Comparison of ENCODE assay signal across 10 cellular contexts in the genomic region with DNA sequence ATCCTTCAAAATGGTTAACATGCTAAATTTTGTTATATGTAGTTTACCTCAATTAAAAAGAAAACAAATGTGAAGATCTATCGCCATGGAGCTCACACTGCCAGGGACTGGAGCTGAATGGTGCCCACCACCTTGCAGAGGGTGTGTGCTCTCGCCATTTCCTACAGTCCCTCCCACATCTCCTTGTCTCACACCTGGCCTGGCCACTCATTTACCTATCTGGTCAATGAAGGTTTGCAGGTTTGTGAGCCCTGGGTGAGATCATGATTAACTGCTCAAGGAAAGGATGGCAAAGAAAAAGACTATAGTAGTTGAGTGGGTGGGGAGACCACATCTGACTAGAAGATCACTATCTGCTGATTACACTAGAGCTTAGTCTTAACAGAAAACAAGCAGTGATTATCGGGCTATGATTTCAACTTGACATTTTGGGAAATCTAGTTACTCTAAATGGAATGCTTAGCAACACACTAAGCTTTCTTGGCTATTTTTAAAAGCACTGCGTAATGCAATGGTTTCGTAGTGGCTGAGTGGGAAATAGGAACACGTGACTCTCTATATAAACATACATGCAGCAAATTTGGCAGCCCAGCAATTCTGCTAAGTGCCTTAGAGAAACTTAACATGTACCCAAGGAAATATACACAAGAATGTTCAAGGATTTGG. TPM values are rescaled to one million over a fixed set of nuclear protein-coding genes. Genes with fewer than 3 reads are reported as not detected.
A peak's percentile ranks its signal among the peaks of the same experiment; 100 is the strongest.
DNase-seq lines count a peak whose midpoint lies in the region; ATAC-seq and TF ChIP-seq lines count a peak whose summit lies in the region.
"Had no signal": no experiment of that assay in that cellular context is flagged by ENCODE, and none has a peak within 500 bp of the region (broad histone marks: within the 10 kb centered on the region; RNA-seq: fewer than 3 reads in every experiment).

No MANE protein-coding gene starts in this region.

- H3K4me3 ChIP-seq in esophagus muscularis mucosa: no peak overlapping the region
- H3K4me3 ChIP-seq in mucosa of descending colon: no peak overlapping the region
- no peak overlapping the region for H3K4me3 ChIP-seq in aorta (ENCODE audit: low read length in 2 of 2)

- no peaks in the 10 kb centered on the region for H3K27me3 Mint-ChIP-seq in stimulated activated naive CD8-positive, alpha-beta T cell treated with anti-CD3 and anti-CD28 coated beads, Interleukin-15, Interleukin-2, amounts not matched to agents 100 ng/mL and 50 ng/mL, for 24 hours

- peak overlapping the region; percentile 74 to 82 (median 76) for H3K27ac ChIP-seq in esophagus muscularis mucosa (replicated peaks in 1 of 4)
- peak overlapping the region; percentile 84 to 99 for H3K27ac ChIP-seq in aorta (ENCODE audit: low read depth in 1 of 2, low read length in 2 of 2)
- H3K27ac ChIP-seq: C4-2B had no signal

- H3K4me1 Mint-ChIP-seq in stimulated activated naive CD8-positive, alpha-beta T cell treated with anti-CD3 and anti-CD28 coated beads, Interleukin-15, Interleukin-2, amounts not matched to agents 100 ng/mL and 50 ng/mL, for 24 hours (ENCODE audit: low read depth): no peaks in the 10 kb centered on the region

- no peaks in the 10 kb centered on the region for H3K27me3 ChIP-seq in esophagus muscularis mucosa
- H3K27me3 ChIP-seq in aorta (ENCODE audit: control insufficient read depth in 1 of 2, insufficient read depth in 2 of 2, low read length in 1 of 2): no peaks in the 10 kb centered on the region

- ATAC-seq in stimulated activated naive CD8-positive, alpha-beta T cell treated with anti-CD3 and anti-CD28 coated beads, Interleukin-15, Interleukin-2, amounts not matched to agents 100 U/mL and 50 U/mL, for 24 hours: no peak
- peak; percentile 39 for ATAC-seq in mucosa of descending colon
- ATAC-seq in aorta (ENCODE audit: low FRiP score): peak; percentile 86
- no peak for ATAC-seq in HG03280 (IDR thresholded peaks at IDR 0.05; ENCODE audit: unreplicated experiment)

- TF ChIP-seq CTCF in esophagus muscularis mucosa (IDR thresholded peaks at IDR 0.05) (no peak), mucosa of descending colon (IDR thresholded peaks at IDR 0.05) (no peak), GM10248 (IDR thresholded peaks at IDR 0.05; ENCODE audit: control extremely low read depth, extremely low read depth, low read depth, missing control alignments) (no peak)

- CTCF ChIA-PET in GM10248 (lab: Yijun Ruan, JAX): interaction anchor here (1.3 to 3.5 kb wide), 5 partner anchors 9 to 17 kb away, joined by 3 to 18 read pairs (median 6); no protein-coding TSS in a partner anchor

- intact Hi-C loops in esophagus muscularis mucosa (cut with DNase I): loop anchor here (10.0 kb wide), 3 partner anchors 322 to 802 kb away; a partner anchor contains a TSS
- intact Hi-C loops in mucosa of descending colon (cut with DNase I, micrococcal nuclease): no loop called here
- intact Hi-C loops in aorta (cut with DNase I): loop anchor here (5.0 to 10.0 kb wide), 4 partner anchors 194 to 802 kb away; a partner anchor contains a TSS

- peaks cover 86% of the 10 kb centered on the region for H3K36me3 Mint-ChIP-seq in stimulated activated naive CD8-positive, alpha-beta T cell treated with anti-CD3 and anti-CD28 coated beads, Interleukin-15, Interleukin-2, amounts not matched to agents 100 ng/mL and 50 ng/mL, for 24 hours (ENCODE audit: low read depth)

- H3K27ac Mint-ChIP-seq in stimulated activated naive CD8-positive, alpha-beta T cell treated with anti-CD3 and anti-CD28 coated beads, Interleukin-15, Interleukin-2, amounts not matched to agents 100 ng/mL and 50 ng/mL, for 24 hours: peak overlapping the region; percentile 28

- POLR2A ChIA-PET in GM10248 (lab: Yijun Ruan, JAX): no interaction called here

- H3K4me3 Mint-ChIP-seq in stimulated activated naive CD8-positive, alpha-beta T cell treated with anti-CD3 and anti-CD28 coated beads, Interleukin-15, Interleukin-2, amounts not matched to agents 100 ng/mL and 50 ng/mL, for 24 hours: no peak overlapping the region

- peak; percentile 66 for TF ChIP-seq EP300 in esophagus muscularis mucosa (IDR thresholded peaks at IDR 0.05)

- peaks cover 0 to 16% (median 8%) of the 10 kb centered on the region in 4 donors for H3K36me3 ChIP-seq in esophagus muscularis mucosa
- peaks cover under 1% of the 10 kb centered on the region for H3K36me3 ChIP-seq in mucosa of descending colon (ENCODE audit: low read depth)
- H3K36me3 ChIP-seq in aorta (ENCODE audit: control insufficient read depth in 1 of 2, insufficient read depth in 2 of 2, low read length in 1 of 2): no peaks in the 10 kb centered on the region

- TF ChIP-seq POLR2A in esophagus muscularis mucosa (IDR thresholded peaks at IDR 0.05; ENCODE audit: low read depth): no peak

- no peak for DNase-seq in stimulated activated naive CD8-positive, alpha-beta T cell treated with anti-CD3 and anti-CD28 coated beads, Interleukin-15, Interleukin-2, amounts not matched to agents 100 U/mL and 50 U/mL, for 24 hours
- no peak for DNase-seq in esophagus muscularis mucosa (ENCODE audit: extremely low spot score)
- peak in 1 of 3 donors; percentile 47 for DNase-seq in mucosa of descending colon
- peak in 1 of 2 donors; percentile 64 for DNase-seq in aorta
- no peak for DNase-seq in germinal center (ENCODE audit: low spot score)
- DNase-seq in GM10248 (ENCODE audit: extremely low spot score): no peak
- DNase-seq: NCI-H1417 treated with DMSO at 0.1 percent for 48 hours had no signal

- 46% methylated on average over 6 of the region's 6 CpGs for WGBS in esophagus muscularis mucosa
- 3 to 12% methylated on average over 6 of the region's 6 CpGs for WGBS in aorta, 2 donors

- H3K9me3 ChIP-seq in esophagus muscularis mucosa: no peaks in the 10 kb centered on the region
- H3K9me3 ChIP-seq in mucosa of descending colon: no peaks in the 10 kb centered on the region
- H3K9me3 ChIP-seq in aorta (ENCODE audit: control insufficient read depth, low read length): no peaks in the 10 kb centered on the region

- no peaks in the 10 kb centered on the region for H3K9me3 Mint-ChIP-seq in stimulated activated naive CD8-positive, alpha-beta T cell treated with anti-CD3 and anti-CD28 coated beads, Interleukin-15, Interleukin-2, amounts not matched to agents 100 ng/mL and 50 ng/mL, for 24 hours

- H3K4me1 ChIP-seq in esophagus muscularis mucosa (peaks cover 25 to 36% (median 33%) of the 10 kb centered on the region in 4 donors), mucosa of descending colon (ENCODE audit: low read depth) (no peaks in the 10 kb centered on the region), aorta (ENCODE audit: control insufficient read depth in 1 of 2, insufficient read depth in 2 of 2, low read length in 2 of 2) (peaks cover 2 to 5% of the 10 kb centered on the region in 2 donors)

RNA-seq across cellular contexts. Expression of a gene that starts 27.3 kb away (rescaled TPM):
- total RNA-seq in esophagus muscularis mucosa (10 to 100 TPM; 14.2 to 36.9 (median 17.2) TPM), mucosa of descending colon (10 to 100 TPM; 26.0 to 29.0 (median 27.4) TPM), aorta (10 to 100 TPM; 45.2 to 48.1 TPM)
- polyA plus RNA-seq in aorta: 10 to 100 TPM; 21.7 to 35.0 TPM

Comparison
In these comparisons a context has a peak if more than half of its experiments do, and no peak if none do; other contexts are left out.
1. ATAC-seq: peak in mucosa of descending colon (single experiment) and aorta (single experiment); none in stimulated activated naive CD8-positive, alpha-beta T cell treated with anti-CD3 and anti-CD28 coated beads, Interleukin-15, Interleukin-2, amounts not matched to agents 100 U/mL and 50 U/mL, for 24 hours (single experiment) and HG03280 (single experiment).
2. intact Hi-C loops: an anchor here in esophagus muscularis mucosa (10.0 kb wide) and aorta (5.0 to 10.0 kb wide); none called in mucosa of descending colon.